Comparison of ENCODE assay signal across 1 cellular context in the genomic region with DNA sequence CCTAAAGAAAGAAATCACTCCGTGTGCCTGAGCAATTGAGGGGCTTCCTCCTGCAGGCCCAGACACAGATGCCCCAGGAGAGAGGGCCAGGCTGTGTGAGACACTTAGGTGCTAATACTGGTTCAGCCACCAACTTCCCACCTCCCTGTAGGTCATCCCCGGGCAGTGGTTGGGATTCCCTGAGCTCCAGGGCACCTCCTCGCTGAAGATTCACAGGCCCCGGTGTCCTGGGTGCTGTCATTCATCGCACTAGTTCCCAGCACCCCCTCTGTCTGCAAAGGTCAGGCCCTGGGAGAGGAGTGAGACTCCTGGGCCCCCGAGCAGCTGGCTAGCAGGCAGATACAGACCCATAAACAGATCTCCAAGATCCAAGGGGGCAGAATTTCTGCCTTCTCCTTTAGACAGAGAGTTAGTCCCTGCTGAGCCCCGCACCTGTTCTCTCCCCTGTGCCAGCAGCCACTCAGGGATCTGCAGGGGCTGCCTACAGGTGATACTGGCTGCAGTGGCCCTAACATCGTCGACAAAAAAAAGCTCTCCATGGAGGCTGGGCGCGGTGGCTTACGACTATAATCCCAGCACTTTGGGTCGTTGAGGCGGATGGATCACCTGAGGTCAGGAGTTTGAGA.
TF ChIP-seq lines count a peak whose summit lies in the region.

No MANE protein-coding gene starts in this region.

TF ChIP-seq in K562, 482 proteins besides CTCF, POLR2A, EP300 and RAD21 (continued from another document):
- TF ChIP-seq, protein P1, sequence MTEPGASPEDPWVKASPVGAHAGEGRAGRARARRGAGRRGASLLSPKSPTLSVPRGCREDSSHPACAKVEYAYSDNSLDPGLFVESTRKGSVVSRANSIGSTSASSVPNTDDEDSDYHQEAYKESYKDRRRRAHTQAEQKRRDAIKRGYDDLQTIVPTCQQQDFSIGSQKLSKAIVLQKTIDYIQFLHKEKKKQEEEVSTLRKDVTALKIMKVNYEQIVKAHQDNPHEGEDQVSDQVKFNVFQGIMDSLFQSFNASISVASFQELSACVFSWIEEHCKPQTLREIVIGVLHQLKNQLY (CRISPR knock-in tag; conservative IDR thresholded peaks at IDR 0.05): no peak
- TF ChIP-seq, protein P2, sequence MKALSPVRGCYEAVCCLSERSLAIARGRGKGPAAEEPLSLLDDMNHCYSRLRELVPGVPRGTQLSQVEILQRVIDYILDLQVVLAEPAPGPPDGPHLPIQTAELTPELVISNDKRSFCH (CRISPR knock-in tag; IDR thresholded peaks at IDR 0.05): no peak
- TF ChIP-seq, protein P2 (tag; IDR thresholded peaks at IDR 0.05): no peak
- TF ChIP-seq ZNF143 (CRISPR knock-in tag; IDR thresholded peaks at IDR 0.05): no peak
- TF ChIP-seq ZNF197 (CRISPR knock-in tag; IDR thresholded peaks at IDR 0.05; ENCODE audit: low read depth): no peak
TF ChIP-seq in K562: peak in this region for 0.
